Comparison of ENCODE assay signal across 10 cellular contexts in the genomic region with DNA sequence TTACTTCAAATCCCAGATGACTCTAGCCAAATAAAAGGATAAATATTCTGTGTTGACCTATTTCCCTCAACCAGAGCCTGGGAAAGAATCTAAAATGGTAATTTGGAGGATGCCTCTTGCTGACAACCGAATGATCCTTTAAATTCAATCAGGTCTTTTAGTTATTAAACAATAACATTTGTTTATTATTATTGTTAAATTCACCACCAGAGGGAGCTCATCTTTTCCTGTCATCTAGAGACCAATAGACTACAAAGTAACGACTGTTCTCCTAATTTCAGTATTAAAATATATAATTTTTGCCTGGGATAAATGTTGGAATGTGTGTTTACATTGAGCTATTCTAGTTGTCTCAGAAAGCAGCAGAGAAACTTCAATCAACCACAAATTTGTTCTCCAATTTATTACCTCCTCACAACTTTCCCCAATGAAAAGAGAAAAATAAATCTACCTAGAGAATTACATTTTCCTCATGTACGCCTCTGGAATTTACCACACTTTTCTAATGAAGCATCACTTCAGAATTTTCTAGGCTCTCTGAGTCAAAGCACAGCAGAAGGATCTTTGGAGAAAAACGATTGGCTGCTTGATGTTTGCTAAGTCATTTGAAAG.
DNase-seq lines count a peak whose midpoint lies in the region; ATAC-seq and TF ChIP-seq lines count a peak whose summit lies in the region.
"Had no signal": no experiment of that assay in that cellular context is flagged by ENCODE, and none has a peak within 500 bp of the region (broad histone marks: within the 10 kb centered on the region; RNA-seq: fewer than 3 reads in every experiment).

No MANE protein-coding gene starts in this region.

- H3K9ac ChIP-seq in endodermal cell (ENCODE audit: extremely low read depth, low read length, poor library complexity, severe bottlenecking), result no peak overlapping the region

- H3K4me3 ChIP-seq in heart left ventricle (no peak overlapping the region), endodermal cell (ENCODE audit: low read length) (no peak overlapping the region), tibial nerve (no peak overlapping the region)

- TF ChIP-seq POLR2A in heart left ventricle (IDR thresholded peaks at IDR 0.05) (no peak), tibial nerve (IDR thresholded peaks at IDR 0.05) (no peak)

- H3K27ac ChIP-seq in heart left ventricle, result no peak overlapping the region
- H3K27ac ChIP-seq in endodermal cell (ENCODE audit: low read depth, low read length), result no peak overlapping the region
- no peak overlapping the region for H3K27ac ChIP-seq in tibial nerve

- H3K27ac Mint-ChIP-seq in endodermal cell, result no peak overlapping the region
- H3K27ac Mint-ChIP-seq in activated CD4-positive, alpha-beta memory T cell treated with anti-CD3 and anti-CD28 coated beads for 36 hours, result no peak overlapping the region
- H3K27ac Mint-ChIP-seq: memory B cell; stimulated activated effector memory CD8-positive, alpha-beta T cell treated with anti-CD3 and anti-CD28 coated beads, Interleukin-12 subunit alpha, Interleukin-12 subunit beta, amount 100 ng/mL, for 72 hours had no signal

- no peak for ATAC-seq in heart left ventricle
- ATAC-seq in left ventricle myocardium superior, result no peak
- no peak for ATAC-seq in sciatic nerve
- ATAC-seq: stimulated activated effector memory CD8-positive, alpha-beta T cell treated with anti-CD3 and anti-CD28 coated beads, Interleukin-12 subunit alpha, Interleukin-12 subunit beta, amount 100 ng/mL, for 72 hours had no signal

- TF ChIP-seq CTCF in heart left ventricle (IDR thresholded peaks at IDR 0.05) (peak in 11 of 12 donors; percentile 16 to 56 (median 40)), endodermal cell (conservative IDR thresholded peaks at IDR 0.05) (peak; percentile 80), tibial nerve (IDR thresholded peaks at IDR 0.05) (peak in 4 of 5 experiments; percentile 15 to 29 (median 24))

- CTCF ChIA-PET in activated CD4-positive, alpha-beta memory T cell treated with anti-CD3 and anti-CD28 coated beads for 36 hours (lab: Charles Lee), result interaction anchor here (0.9 to 1.0 kb wide), 2 partner anchors 8 to 160 kb away, joined by 3 read pairs; no protein-coding TSS in a partner anchor

- no peaks in the 10 kb centered on the region for H3K36me3 ChIP-seq in heart left ventricle
- no peaks in the 10 kb centered on the region for H3K36me3 ChIP-seq in endodermal cell (ENCODE audit: control insufficient read depth, insufficient read depth, low read length)
- no peaks in the 10 kb centered on the region for H3K36me3 ChIP-seq in tibial nerve

- H3K4me3 Mint-ChIP-seq in endodermal cell, result no peak overlapping the region
- H3K4me3 Mint-ChIP-seq in activated CD4-positive, alpha-beta memory T cell treated with anti-CD3 and anti-CD28 coated beads for 36 hours, result no peak overlapping the region
- H3K4me3 Mint-ChIP-seq: memory B cell; stimulated activated effector memory CD8-positive, alpha-beta T cell treated with anti-CD3 and anti-CD28 coated beads, Interleukin-12 subunit alpha, Interleukin-12 subunit beta, amount 100 ng/mL, for 72 hours had no signal

- H3K36me3 Mint-ChIP-seq in endodermal cell (ENCODE audit: low read depth), result no peaks in the 10 kb centered on the region
- no peaks in the 10 kb centered on the region for H3K36me3 Mint-ChIP-seq in activated CD4-positive, alpha-beta memory T cell treated with anti-CD3 and anti-CD28 coated beads for 36 hours
- H3K36me3 Mint-ChIP-seq: memory B cell; stimulated activated effector memory CD8-positive, alpha-beta T cell treated with anti-CD3 and anti-CD28 coated beads, Interleukin-12 subunit alpha, Interleukin-12 subunit beta, amount 100 ng/mL, for 72 hours had no signal

- H3K27me3 ChIP-seq in heart left ventricle (no peaks in the 10 kb centered on the region), endodermal cell (ENCODE audit: control insufficient read depth, insufficient read depth, low read length, poor library complexity, severe bottlenecking) (no peaks in the 10 kb centered on the region), tibial nerve (no peaks in the 10 kb centered on the region)

- H3K4me1 Mint-ChIP-seq in endodermal cell, result no peaks in the 10 kb centered on the region
- no peaks in the 10 kb centered on the region for H3K4me1 Mint-ChIP-seq in activated CD4-positive, alpha-beta memory T cell treated with anti-CD3 and anti-CD28 coated beads for 36 hours (ENCODE audit: low read depth)
- H3K4me1 Mint-ChIP-seq: memory B cell; stimulated activated effector memory CD8-positive, alpha-beta T cell treated with anti-CD3 and anti-CD28 coated beads, Interleukin-12 subunit alpha, Interleukin-12 subunit beta, amount 100 ng/mL, for 72 hours had no signal

- peaks cover 7% of the 10 kb centered on the region for H3K9me3 Mint-ChIP-seq in endodermal cell
- H3K9me3 Mint-ChIP-seq in activated CD4-positive, alpha-beta memory T cell treated with anti-CD3 and anti-CD28 coated beads for 36 hours, result no peaks in the 10 kb centered on the region
- H3K9me3 Mint-ChIP-seq: memory B cell had no signal

- intact Hi-C loops in heart left ventricle (cut with DNase I), result loop anchor here in 1 of 10 donors (10.0 kb wide), 1 partner anchor 335 kb away; no protein-coding TSS in a partner anchor
- intact Hi-C loops in left ventricle myocardium superior (cut with micrococcal nuclease), result loop anchor here (10.0 kb wide), 1 partner anchor 145 kb away; a partner anchor contains a TSS
- intact Hi-C loops in activated CD4-positive, alpha-beta memory T cell treated with anti-CD3 and anti-CD28 coated beads for 36 hours (cut with micrococcal nuclease), result no loop called here
- intact Hi-C loops in posterior cingulate gyrus (cut with DNase I), result no loop called here
- intact Hi-C loops in sciatic nerve (cut with DNase I), result no loop called here

- WGBS in heart left ventricle, 4 donors, result 42 to 49% (median 48%) methylated on average over 4 of the region's 4 CpGs
- 72% methylated on average over 3 of the region's 4 CpGs; no CpG with 5 or more reads in 1 of the 2 experiments for WGBS in endodermal cell (ENCODE audit: insufficient coverage in 1 of 2, insufficient read length in 1 of 2), 2 experiments
- 36 to 39% methylated on average over 4 of the region's 4 CpGs for WGBS in tibial nerve, 2 donors

- DNase-seq in heart left ventricle (no peak), left ventricle myocardium superior (no peak), NCI-H446 treated with DMSO at 0.1 percent for 48 hours (lab: John Stamatoyannopoulos, UW) (peak; percentile 16), endodermal cell (no peak), tibial nerve (ENCODE audit: low spot score in 2 of 2) (no peak), posterior cingulate gyrus (no peak), sciatic nerve (ENCODE audit: low spot score) (no peak)
- no peak for DNase-seq in activated CD4-positive, alpha-beta memory T cell treated with anti-CD3 and anti-CD28 coated beads for 36 hours

- peaks cover 19% of the 10 kb centered on the region for H3K27me3 Mint-ChIP-seq in endodermal cell (ENCODE audit: insufficient read depth)
- no peaks in the 10 kb centered on the region for H3K27me3 Mint-ChIP-seq in activated CD4-positive, alpha-beta memory T cell treated with anti-CD3 and anti-CD28 coated beads for 36 hours

- no peak for TF ChIP-seq EP300 in tibial nerve (IDR thresholded peaks at IDR 0.05)

- POLR2A ChIA-PET in activated CD4-positive, alpha-beta memory T cell treated with anti-CD3 and anti-CD28 coated beads for 36 hours (lab: Charles Lee), result no interaction called here

- peaks cover 0 to 5% (median 0%) of the 10 kb centered on the region in 12 donors for H3K9me3 ChIP-seq in heart left ventricle
- no peaks in the 10 kb centered on the region for H3K9me3 ChIP-seq in endodermal cell (ENCODE audit: control insufficient read depth, low read length)
- H3K9me3 ChIP-seq in tibial nerve, result no peaks in the 10 kb centered on the region

- H3K4me1 ChIP-seq in heart left ventricle (peaks cover 0 to 14% (median 0%) of the 10 kb centered on the region in 12 donors), endodermal cell (ENCODE audit: control insufficient read depth, insufficient read depth, low read length) (no peaks in the 10 kb centered on the region), tibial nerve (peaks cover 0 to 8% (median 0%) of the 10 kb centered on the region in 4 donors)

Comparison
In these comparisons a context has a peak if more than half of its experiments do, and no peak if none do; other contexts are left out.
1. CTCF ChIP-seq: peak in every context shown above with its lines; median percentile 80 in endodermal cell; 40 in heart left ventricle; 24 in tibial nerve.